ENCODE assay signal across 28 cellular contexts in the genomic region with DNA sequence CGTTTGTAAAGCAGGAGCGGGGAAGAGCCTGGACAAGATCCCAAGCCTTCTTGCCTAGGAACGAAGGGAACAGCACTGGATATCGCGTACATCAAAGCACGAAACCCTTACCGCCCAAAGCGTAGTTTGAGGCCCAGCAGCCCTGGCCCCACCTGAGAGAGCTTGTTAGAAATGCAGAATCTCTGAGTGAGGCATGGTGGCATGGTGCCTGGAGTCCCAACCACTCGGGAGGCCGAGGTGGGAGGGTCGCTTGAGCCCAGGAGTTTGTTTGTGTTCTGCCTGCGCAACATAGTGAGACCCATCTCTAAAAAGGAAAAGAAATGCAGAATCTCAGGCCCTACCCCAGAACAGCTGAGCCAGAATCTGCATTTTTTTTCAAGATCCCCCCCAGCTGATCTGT.
"Had no signal": no experiment of that assay in that cellular context is flagged by ENCODE, and none has a peak within 500 bp of the region (broad histone marks: within the 10 kb centered on the region; RNA-seq: fewer than 3 reads in every experiment).

No MANE protein-coding gene starts in this region.

- H3K36me3 ChIP-seq: thoracic aorta, thyroid gland, transverse colon, upper lobe of right lung, uterus, vagina had no signal

- H3K27me3 ChIP-seq: stomach, suprapubic skin, testis, thyroid gland, tibial artery, tibial nerve, transverse colon, upper lobe of left lung, upper lobe of right lung, uterus, vagina had no signal

- H3K27ac ChIP-seq: suprapubic skin, testis, thyroid gland, transverse colon, upper lobe of left lung, upper lobe of right lung, uterus had no signal

- H3K27ac Mint-ChIP-seq: stimulated activated effector memory CD8-positive, alpha-beta T cell treated with anti-CD3 and anti-CD28 coated beads, Interleukin-12 subunit alpha, Interleukin-12 subunit beta, amount 100 ng/mL, for 72 hours; stimulated activated memory B cell treated with anti-CD40 and anti-IgM and Interleukin-4, amounts not matched to agents 10 μg/mL and 1 μg/mL and 100 μg/mL, for 72 hours; stimulated activated naive B cell treated with anti-CD40 and anti-IgM and Interleukin-4, amounts not matched to agents 10 μg/mL and 1 μg/mL and 100 μg/mL, for 72 hours; stimulated activated naive CD8-positive, alpha-beta T cell treated with anti-CD3 and anti-CD28 coated beads, Interleukin-15, amount 100 ng/mL, for 72 hours; stimulated activated naive CD8-positive, alpha-beta T cell treated with anti-CD3 and anti-CD28 coated beads, Interleukin-15, Interleukin-2, amounts not matched to agents 100 ng/mL and 50 ng/mL, for 24 hours; type B pancreatic cell had no signal

- H3K4me3 Mint-ChIP-seq: stimulated activated effector memory CD8-positive, alpha-beta T cell treated with anti-CD3 and anti-CD28 coated beads, Interleukin-12 subunit alpha, Interleukin-12 subunit beta, amount 100 ng/mL, for 72 hours; stimulated activated memory B cell treated with anti-CD40 and anti-IgM and Interleukin-4, amounts not matched to agents 10 μg/mL and 1 μg/mL and 100 μg/mL, for 72 hours; stimulated activated naive B cell treated with anti-CD40 and anti-IgM and Interleukin-4, amounts not matched to agents 10 μg/mL and 1 μg/mL and 100 μg/mL, for 72 hours; stimulated activated naive CD8-positive, alpha-beta T cell treated with anti-CD3 and anti-CD28 coated beads, Interleukin-15, amount 100 ng/mL, for 72 hours; stimulated activated naive CD8-positive, alpha-beta T cell treated with anti-CD3 and anti-CD28 coated beads, Interleukin-15, Interleukin-2, amounts not matched to agents 100 ng/mL and 50 ng/mL, for 24 hours; type B pancreatic cell had no signal

- H3K4me3 ChIP-seq: stomach, suprapubic skin, testis, thoracic aorta, thyroid gland, tibial artery, tibial nerve, transverse colon, upper lobe of left lung, upper lobe of right lung, uterus, vagina had no signal

- H3K9me3 Mint-ChIP-seq: stimulated activated effector memory CD8-positive, alpha-beta T cell treated with anti-CD3 and anti-CD28 coated beads, Interleukin-12 subunit alpha, Interleukin-12 subunit beta, amount 100 ng/mL, for 72 hours; stimulated activated memory B cell treated with anti-CD40 and anti-IgM and Interleukin-4, amounts not matched to agents 10 μg/mL and 1 μg/mL and 100 μg/mL, for 72 hours; stimulated activated naive B cell treated with anti-CD40 and anti-IgM and Interleukin-4, amounts not matched to agents 10 μg/mL and 1 μg/mL and 100 μg/mL, for 72 hours; stimulated activated naive CD8-positive, alpha-beta T cell treated with anti-CD3 and anti-CD28 coated beads, Interleukin-15, amount 100 ng/mL, for 72 hours; stimulated activated naive CD8-positive, alpha-beta T cell treated with anti-CD3 and anti-CD28 coated beads, Interleukin-15, Interleukin-2, amounts not matched to agents 100 ng/mL and 50 ng/mL, for 24 hours; type B pancreatic cell had no signal

- DNase-seq: stimulated activated CD4-positive, alpha-beta T cell treated with anti-CD3 and anti-CD28 coated beads, Interleukin-2, amount 100 ng/mL, for 48 hours; stimulated activated CD4-positive, alpha-beta T cell treated with anti-CD3 and anti-CD28 coated beads, Interleukin-4, amount 100 ng/mL, for 1 hour; stimulated activated CD4-positive, alpha-beta T cell treated with anti-CD3 and anti-CD28 coated beads, Interleukin-4, amount 100 ng/mL, for 24 hours; stimulated activated CD4-positive, alpha-beta T cell treated with anti-CD3 and anti-CD28 coated beads, Interleukin-4, amount 100 ng/mL, for 4 hours; stimulated activated CD8-positive, alpha-beta memory T cell treated with anti-CD3 and anti-CD28 coated beads, Interleukin-4, amount 100 ng/mL, for 48 hours; stimulated activated naive B cell treated with anti-CD40 and anti-IgM and Interleukin-4, amounts not matched to agents 10 μg/mL and 1 μg/mL and 100 μg/mL, for 72 hours; stimulated activated naive CD4-positive, alpha-beta T cell; stimulated activated naive CD4-positive, alpha-beta T cell treated with Interleukin-2 at 50 U/mL for 16 hours; stimulated activated naive CD8-positive, alpha-beta T cell treated with anti-CD3 and anti-CD28 coated beads, Interleukin-15, amount 100 ng/mL, for 72 hours; stimulated activated naive CD8-positive, alpha-beta T cell treated with anti-CD3 and anti-CD28 coated beads, Interleukin-15, Interleukin-2, amounts not matched to agents 100 U/mL and 50 U/mL, for 24 hours; stomach; substantia nigra; testis; thyroid gland; transverse colon; trophoblast cell; upper lobe of right lung; uterus had no signal

- H3K9me3 ChIP-seq: stomach, suprapubic skin, testis, thoracic aorta, thyroid gland, tibial artery, tibial nerve, transverse colon, upper lobe of left lung, upper lobe of right lung, uterus, vagina had no signal

- H3K4me1 Mint-ChIP-seq: stimulated activated effector memory CD8-positive, alpha-beta T cell treated with anti-CD3 and anti-CD28 coated beads, Interleukin-12 subunit alpha, Interleukin-12 subunit beta, amount 100 ng/mL, for 72 hours had no signal

- H3K27me3 Mint-ChIP-seq: stimulated activated memory B cell treated with anti-CD40 and anti-IgM and Interleukin-4, amounts not matched to agents 10 μg/mL and 1 μg/mL and 100 μg/mL, for 72 hours; stimulated activated naive B cell treated with anti-CD40 and anti-IgM and Interleukin-4, amounts not matched to agents 10 μg/mL and 1 μg/mL and 100 μg/mL, for 72 hours; stimulated activated naive CD8-positive, alpha-beta T cell treated with anti-CD3 and anti-CD28 coated beads, Interleukin-15, amount 100 ng/mL, for 72 hours; stimulated activated naive CD8-positive, alpha-beta T cell treated with anti-CD3 and anti-CD28 coated beads, Interleukin-15, Interleukin-2, amounts not matched to agents 100 ng/mL and 50 ng/mL, for 24 hours; type B pancreatic cell had no signal

- H3K36me3 Mint-ChIP-seq: stimulated activated effector memory CD8-positive, alpha-beta T cell treated with anti-CD3 and anti-CD28 coated beads, Interleukin-12 subunit alpha, Interleukin-12 subunit beta, amount 100 ng/mL, for 72 hours had no signal

- H3K4me1 ChIP-seq: transverse colon, uterus had no signal
